ENCODE assay signal across 11 cellular contexts in genomic region chr12:52351196-52352059, GRCh38. TPM values are rescaled to one million over a fixed set of nuclear protein-coding genes. Genes with fewer than 3 reads are reported as not detected.
A peak's percentile ranks its signal among the peaks of the same experiment; 100 is the strongest.
DNase-seq lines count a peak whose midpoint lies in the region; ATAC-seq and TF ChIP-seq lines count a peak whose summit lies in the region.
"Had no signal": no experiment of that assay in that cellular context is flagged by ENCODE, and none has a peak within 500 bp of the region (broad histone marks: within the 10 kb centered on the region; RNA-seq: fewer than 3 reads in every experiment).

No MANE protein-coding gene starts in this region.

- 13 to 20% methylated on average over 9 of the region's 9 CpGs for WGBS in body of pancreas, 2 donors

- no peaks in the 10 kb centered on the region for H3K27me3 ChIP-seq in CD4-positive, alpha-beta T cell (ENCODE audit: control insufficient read depth, insufficient read depth, low read length)
- no peaks in the 10 kb centered on the region for H3K27me3 ChIP-seq in body of pancreas

- H3K4me3 Mint-ChIP-seq in CD4-positive, alpha-beta T cell = peak overlapping the region; percentile 36
- H3K4me3 Mint-ChIP-seq in osteocyte (ENCODE audit: unreplicated experiment) = no peak overlapping the region

- peak; percentile 37 to 71 (median 56) for DNase-seq in CD4-positive, alpha-beta T cell
- peak; percentile 26 for DNase-seq in activated CD4-positive, alpha-beta T cell treated with anti-CD3 and anti-CD28 coated beads for 48 hours
- DNase-seq in body of pancreas = peak; percentile 40 to 78 (median 57)
- DNase-seq in osteocyte (ENCODE audit: extremely low spot score, unreplicated experiment) = peak; percentile 54
- DNase-seq in OCI-LY7 (ENCODE audit: low spot score) = no peak
- DNase-seq: Caco-2 had no signal

- H2AFZ ChIP-seq in OCI-LY7 (ENCODE audit: low read length) = no peak overlapping the region

- H4K20me1 ChIP-seq in OCI-LY7 (ENCODE audit: insufficient read depth, low read length) = no peaks in the 10 kb centered on the region

- H3K27ac ChIP-seq in CD4-positive, alpha-beta T cell (ENCODE audit: low read depth, low read length) = no peak overlapping the region
- H3K27ac ChIP-seq in body of pancreas = no peak overlapping the region
- H3K27ac ChIP-seq in OCI-LY7 (ENCODE audit: low read depth, low read length, poor library complexity, severe bottlenecking) = no peak overlapping the region

- H3K9me3 Mint-ChIP-seq in CD4-positive, alpha-beta T cell = no peaks in the 10 kb centered on the region
- no peaks in the 10 kb centered on the region for H3K9me3 Mint-ChIP-seq in osteocyte (ENCODE audit: unreplicated experiment)

- peaks cover 25% of the 10 kb centered on the region for H3K4me1 Mint-ChIP-seq in CD4-positive, alpha-beta T cell (ENCODE audit: low read depth)
- peaks cover 16% of the 10 kb centered on the region for H3K4me1 Mint-ChIP-seq in osteocyte (ENCODE audit: unreplicated experiment)

- no peaks in the 10 kb centered on the region for H3K9me2 ChIP-seq in OCI-LY7 (ENCODE audit: insufficient read depth, low read length)

- H3K4me3 ChIP-seq in body of pancreas = no peak overlapping the region
- H3K4me3 ChIP-seq in OCI-LY7 (ENCODE audit: low read depth, low read length, poor library complexity, severe bottlenecking) = no peak overlapping the region

- no peaks in the 10 kb centered on the region for H3K27me3 Mint-ChIP-seq in CD4-positive, alpha-beta T cell
- peaks cover 60% of the 10 kb centered on the region for H3K27me3 Mint-ChIP-seq in osteocyte (ENCODE audit: unreplicated experiment)

- no TSS peak for BruUV-seq in OCI-LY7 (replicated peaks; lab: Mats Ljungman, UMichigan)

- TF ChIP-seq POLR2A in body of pancreas (IDR thresholded peaks at IDR 0.05) = no peak

- no peak for TF ChIP-seq CTCF in CD4-positive, alpha-beta T cell (IDR thresholded peaks at IDR 0.05)
- no peak for TF ChIP-seq CTCF in body of pancreas (IDR thresholded peaks at IDR 0.05)
- no peak for TF ChIP-seq CTCF in osteocyte (IDR thresholded peaks at IDR 0.05)
- no peak for TF ChIP-seq CTCF in OCI-LY7 (conservative IDR thresholded peaks at IDR 0.05; ENCODE audit: low read length)

- ATAC-seq in CD4-positive, alpha-beta T cell (ENCODE audit: poor library complexity) = peak; percentile 99
- no peak for ATAC-seq in body of pancreas
- ATAC-seq in HG02642 (IDR thresholded peaks at IDR 0.05; ENCODE audit: poor library complexity, unreplicated experiment) = no peak
- ATAC-seq in GM18858 (IDR thresholded peaks at IDR 0.05; ENCODE audit: unreplicated experiment) = no peak
- no peak for ATAC-seq in HG02840 (IDR thresholded peaks at IDR 0.05; ENCODE audit: low FRiP score, unreplicated experiment)

- POLR2A ChIA-PET in CD4-positive, alpha-beta T cell (lab: Charles Lee) = interaction anchor here (0.6 to 1.2 kb wide), 2 partner anchors 11 to 24 kb away, joined by 3 to 4 read pairs; no protein-coding TSS in a partner anchor
- POLR2A ChIA-PET in OCI-LY7 (lab: Charles Lee) = no interaction called here

- no peaks in the 10 kb centered on the region for H3K36me3 Mint-ChIP-seq in CD4-positive, alpha-beta T cell (ENCODE audit: low read depth)
- no peaks in the 10 kb centered on the region for H3K36me3 Mint-ChIP-seq in osteocyte (ENCODE audit: unreplicated experiment)

- H3K27ac Mint-ChIP-seq in CD4-positive, alpha-beta T cell = peak overlapping the region; percentile 28
- H3K27ac Mint-ChIP-seq in osteocyte (ENCODE audit: unreplicated experiment) = no peak overlapping the region

- CTCF ChIA-PET in CD4-positive, alpha-beta T cell (lab: Charles Lee) = interaction anchor here (2.6 kb wide), 1 partner anchor 24 kb away, joined by 10 read pairs; no protein-coding TSS in a partner anchor
- CTCF ChIA-PET in OCI-LY7 (lab: Charles Lee; ENCODE audit: unreplicated experiment) = no interaction called here

- no peaks in the 10 kb centered on the region for H3K36me3 ChIP-seq in body of pancreas (replicated peaks in 1 of 2; ENCODE audit: insufficient read depth in 1 of 2, low read depth in 2 of 2)
- H3K36me3 ChIP-seq in OCI-LY7 (ENCODE audit: insufficient read depth, low read length) = no peaks in the 10 kb centered on the region

- peaks cover 13% of the 10 kb centered on the region for H3K4me1 ChIP-seq in body of pancreas
- no peaks in the 10 kb centered on the region for H3K4me1 ChIP-seq in OCI-LY7 (ENCODE audit: insufficient read depth, low read length, poor library complexity, severe bottlenecking)

- intact Hi-C loops in CD4-positive, alpha-beta T cell (cut with DNase I, micrococcal nuclease) = no loop called here
- intact Hi-C loops in body of pancreas (cut with DNase I) = no loop called here
- intact Hi-C loops in OCI-LY7 (cut with micrococcal nuclease; ENCODE audit: unreplicated experiment) = no loop called here

- no peaks in the 10 kb centered on the region for H3K79me2 ChIP-seq in OCI-LY7 (ENCODE audit: insufficient read depth, low read depth, low read length)

- no peak overlapping the region for H3K4me2 ChIP-seq in OCI-LY7 (ENCODE audit: low read length)

- H3K9me3 ChIP-seq in CD4-positive, alpha-beta T cell (ENCODE audit: control insufficient read depth, low read length) = no peaks in the 10 kb centered on the region
- H3K9me3 ChIP-seq in body of pancreas (no peaks in the 10 kb centered on the region), OCI-LY7 (ENCODE audit: low read length) (no peaks in the 10 kb centered on the region)
- H3K9me3 ChIP-seq: Caco-2 had no signal

RNA-seq across cellular contexts. Expression of gene KRT85, which starts 15.9 kb away (rescaled TPM):
- not detected for total RNA-seq in CD4-positive, alpha-beta T cell
- total RNA-seq in body of pancreas (not detected), osteocyte (not detected in 2 replicates), OCI-LY7 (2022) (not detected in 2 replicates)
- total RNA-seq in OCI-LY7 (2014; rRNA removed; shearing (Covaris generic)) = not detected in 2 replicates
- total RNA-seq: Caco-2, dermis microvascular lymphatic vessel endothelial cell, kidney epithelial cell had no signal

RNA-seq across cellular contexts. Expression of gene KRT83, which starts 30.2 kb away (rescaled TPM):
- not detected for total RNA-seq in CD4-positive, alpha-beta T cell
- total RNA-seq in body of pancreas = not detected
- total RNA-seq in osteocyte = not detected in 2 replicates
- total RNA-seq in OCI-LY7 (2014; rRNA removed; shearing (Covaris generic)) = not detected in 2 replicates
- not detected in 2 replicates for total RNA-seq in OCI-LY7 (2022)
- total RNA-seq: Caco-2, dermis microvascular lymphatic vessel endothelial cell, kidney epithelial cell had no signal

RNA-seq across cellular contexts. Expression of gene KRT84, which starts 34.0 kb away (rescaled TPM):
- not detected for total RNA-seq in CD4-positive, alpha-beta T cell
- total RNA-seq in body of pancreas (not detected), osteocyte (not detected in 2 replicates), OCI-LY7 (2022) (not detected in 2 replicates)
- total RNA-seq in OCI-LY7 (2014; rRNA removed; shearing (Covaris generic)) = not detected in 2 replicates
- total RNA-seq: Caco-2, dermis microvascular lymphatic vessel endothelial cell, kidney epithelial cell had no signal

RNA-seq across cellular contexts. Expression of gene KRT82, which starts 54.7 kb away (rescaled TPM):
- not detected for total RNA-seq in CD4-positive, alpha-beta T cell
- total RNA-seq in body of pancreas = not detected
- not detected in 2 replicates for total RNA-seq in osteocyte
- total RNA-seq in OCI-LY7 (2014; rRNA removed; shearing (Covaris generic)) = not detected in 2 replicates
- not detected in 2 replicates for total RNA-seq in OCI-LY7 (2022)
- total RNA-seq: Caco-2, dermis microvascular lymphatic vessel endothelial cell, kidney epithelial cell had no signal
